ENCODE assay signal across 16 cellular contexts in genomic region chr20:17584684-17585083, GRCh38. TPM values are rescaled to one million over a fixed set of nuclear protein-coding genes. Genes with fewer than 3 reads are reported as not detected.
"Had no signal": no experiment of that assay in that cellular context is flagged by ENCODE, and none has a peak within 500 bp of the region (broad histone marks: within the 10 kb centered on the region; RNA-seq: fewer than 3 reads in every experiment).

No MANE protein-coding gene starts in this region.

- DNase-seq: activated B cell treated with CpG ODN at 0.5 μM for 24 hours; activated CD4-positive, alpha-beta T cell treated with anti-CD3 and anti-CD28 coated beads for 48 hours; activated CD8-positive, alpha-beta T cell treated with anti-CD3 and anti-CD28 coated beads for 36 hours; activated gamma-delta T cell treated with Interleukin-2 at 50 U/mL for 16 hours; activated naive CD8-positive, alpha-beta T cell treated with anti-CD3 and anti-CD28 coated beads, Interleukin-2, amount 10 ng/mL, durations not matched to agents 7 days and 5 days; activated T-cell treated with anti-CD3 and anti-CD28 coated beads, Interleukin-2, amount 50 U/mL, for 48 hours; erythroblast; islet precursor cell; natural killer cell; nucleus accumbens; right cardiac atrium; spleen; trophoblast cell had no signal

- H3K4me3 Mint-ChIP-seq: activated B cell treated with CpG ODN at 0.5 μM for 24 hours; activated CD8-positive, alpha-beta T cell treated with anti-CD3 and anti-CD28 coated beads for 36 hours; activated naive CD8-positive, alpha-beta T cell treated with anti-CD3 and anti-CD28 coated beads, Interleukin-2, amount 10 ng/mL, durations not matched to agents 7 days and 5 days; natural killer cell had no signal

- H3K27me3 Mint-ChIP-seq: activated B cell treated with CpG ODN at 0.5 μM for 24 hours; activated CD8-positive, alpha-beta T cell treated with anti-CD3 and anti-CD28 coated beads for 36 hours; activated naive CD8-positive, alpha-beta T cell treated with anti-CD3 and anti-CD28 coated beads, Interleukin-2, amount 10 ng/mL, durations not matched to agents 7 days and 5 days had no signal

- H3K27ac Mint-ChIP-seq: activated B cell treated with CpG ODN at 0.5 μM for 24 hours; activated CD8-positive, alpha-beta T cell treated with anti-CD3 and anti-CD28 coated beads for 36 hours; activated naive CD8-positive, alpha-beta T cell treated with anti-CD3 and anti-CD28 coated beads, Interleukin-2, amount 10 ng/mL, durations not matched to agents 7 days and 5 days had no signal

- H3K27ac ChIP-seq: hepatocyte, spleen had no signal

- H3K36me3 ChIP-seq: breast epithelium, spleen had no signal

- H3K9me3 ChIP-seq: breast epithelium, spleen had no signal

- H3K4me3 ChIP-seq: breast epithelium, hepatocyte, lung, spleen had no signal

- ATAC-seq: activated CD8-positive, alpha-beta T cell treated with anti-CD3 and anti-CD28 coated beads for 36 hours; natural killer cell; right cardiac atrium had no signal

- H3K4me1 Mint-ChIP-seq: activated B cell treated with CpG ODN at 0.5 μM for 24 hours had no signal

- H3K9me3 Mint-ChIP-seq: activated B cell treated with CpG ODN at 0.5 μM for 24 hours; activated CD8-positive, alpha-beta T cell treated with anti-CD3 and anti-CD28 coated beads for 36 hours; activated naive CD8-positive, alpha-beta T cell treated with anti-CD3 and anti-CD28 coated beads, Interleukin-2, amount 10 ng/mL, durations not matched to agents 7 days and 5 days; natural killer cell had no signal

- H3K36me3 Mint-ChIP-seq: natural killer cell had no signal

- H3K27me3 ChIP-seq: breast epithelium, hepatocyte, spleen had no signal

RNA-seq across cellular contexts. Expression of gene BFSP1, which starts 53.5 kb away (rescaled TPM):
- total RNA-seq: activated B cell treated with CpG ODN at 0.5 μM for 24 hours had no signal
